Comparison of ENCODE assay signal across 10 cellular contexts in the genomic region with DNA sequence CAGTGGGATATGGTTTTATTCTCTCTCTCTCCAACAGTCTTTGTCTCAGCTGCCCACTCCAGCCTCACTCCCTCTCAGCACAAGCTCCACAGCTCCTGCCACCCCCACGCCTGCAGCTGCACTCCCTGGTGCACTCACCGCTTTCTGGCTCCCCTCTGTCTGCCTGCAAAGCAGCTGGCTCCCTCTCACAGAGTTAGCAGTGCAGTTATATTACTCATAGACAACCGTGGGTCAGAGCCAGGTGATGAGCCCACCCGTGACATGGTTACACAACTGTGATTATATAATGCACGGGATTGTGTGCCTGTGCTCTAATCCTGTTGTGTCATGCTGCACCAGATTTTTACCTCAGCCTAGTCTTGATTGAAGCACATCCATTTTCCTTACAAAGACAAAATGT.
DNase-seq lines count a peak whose midpoint lies in the region; ATAC-seq and TF ChIP-seq lines count a peak whose summit lies in the region.
"Had no signal": no experiment of that assay in that cellular context is flagged by ENCODE, and none has a peak within 500 bp of the region (broad histone marks: within the 10 kb centered on the region; RNA-seq: fewer than 3 reads in every experiment).

No MANE protein-coding gene starts in this region.

- no peaks in the 10 kb centered on the region for H3K4me1 ChIP-seq in colonic mucosa

- no peak overlapping the region for H3K9ac ChIP-seq in colonic mucosa (ENCODE audit: low read depth in 2 of 2, low read length in 2 of 2)

- no peak for TF ChIP-seq CTCF in fibroblast of mammary gland (conservative IDR thresholded peaks at IDR 0.05; ENCODE audit: control insufficient read depth, insufficient read depth, low read depth, low read length)
- no peak for TF ChIP-seq CTCF in colonic mucosa (IDR thresholded peaks at IDR 0.05)

- no peaks in the 10 kb centered on the region for H3K36me3 ChIP-seq in colonic mucosa

- intact Hi-C loops in colonic mucosa (cut with DNase I): no loop called here

- no peak for ATAC-seq in HG02870 (IDR thresholded peaks at IDR 0.05; ENCODE audit: unreplicated experiment)

- peak; percentile 33 for DNase-seq in DMS 273 treated with DMSO at 0.1 percent for 48 hours (lab: John Stamatoyannopoulos, UW)
- peak; percentile 20 for DNase-seq in NCI-H446 treated with DMSO at 0.1 percent for 48 hours (lab: John Stamatoyannopoulos, UW)
- DNase-seq in fibroblast of mammary gland (ENCODE audit: low read depth): peak; percentile 61
- DNase-seq in nucleus accumbens (lab: John Stamatoyannopoulos, UW): peak in 44 of 56 donors; percentile 5 to 79 (median 35)
- DNase-seq in effector CD8-positive, alpha-beta T cell (lab: John Stamatoyannopoulos, UW): no peak
- DNase-seq in activated CD4-positive, alpha-beta T cell treated with anti-CD3 and anti-CD28 coated beads, Interleukin-2, amount 50 U/mL, for 1 hour: no peak
- no peak for DNase-seq in colonic mucosa
- DNase-seq: NCI-H1436 had no signal

- H3K9me3 ChIP-seq in colonic mucosa: no peaks in the 10 kb centered on the region

- no peak overlapping the region for H3K27ac ChIP-seq in colonic mucosa
- H3K27ac ChIP-seq: epithelial cell of prostate had no signal

- no peaks in the 10 kb centered on the region for H3K27me3 ChIP-seq in colonic mucosa

- H3K4me3 ChIP-seq in fibroblast of mammary gland (ENCODE audit: control insufficient read depth, low read depth, low read length) (no peak overlapping the region), colonic mucosa (no peak overlapping the region)

Comparison
In these comparisons a context has a peak if more than half of its experiments do, and no peak if none do; other contexts are left out.
1. DNase-seq: peak in DMS 273 treated with DMSO at 0.1 percent for 48 hours (single experiment), NCI-H446 treated with DMSO at 0.1 percent for 48 hours (single experiment), fibroblast of mammary gland (single experiment) and nucleus accumbens (44 of 56); none in effector CD8-positive, alpha-beta T cell (single experiment), activated CD4-positive, alpha-beta T cell treated with anti-CD3 and anti-CD28 coated beads, Interleukin-2, amount 50 U/mL, for 1 hour (single experiment) and colonic mucosa (single experiment).